ENCODE assay signal across 9 cellular contexts in genomic region chr17:50603340-50603739, GRCh38. TPM values are rescaled to one million over a fixed set of nuclear protein-coding genes. Genes with fewer than 3 reads are reported as not detected.
DNase-seq lines count a peak whose midpoint lies in the region; ATAC-seq, FAIRE-seq and TF ChIP-seq lines count a peak whose summit lies in the region.
"Had no signal": no experiment of that assay in that cellular context is flagged by ENCODE, and none has a peak within 500 bp of the region (broad histone marks: within the 10 kb centered on the region; RNA-seq: fewer than 3 reads in every experiment).

No MANE protein-coding gene starts in this region.

- peak; percentile 37 to 68 for DNase-seq in A549 (ENCODE audit: low read depth in 1 of 2, low spot score in 1 of 2)
- DNase-seq in DND-41, result no peak
- DNase-seq in NCI-H187 treated with DMSO at 0.1 percent for 48 hours (lab: John Stamatoyannopoulos, UW), result peak; percentile 65
- DNase-seq in K562 (ENCODE audit: extremely low read depth in 1 of 4, low spot score in 3 of 4), result peak; percentile 45 to 71 (median 64)
- DNase-seq in heart left ventricle, result no peak
- DNase-seq in activated CD4-positive, alpha-beta T cell treated with anti-CD3 and anti-CD28 coated beads, Interleukin-2, amount 10 ng/mL, durations not matched to agents 24 days and 14 days, result no peak
- DNase-seq: Peyer's patch had no signal

- H3K27me3 ChIP-seq in DND-41 (ENCODE audit: insufficient read depth, low read length, poor library complexity) (peaks cover 3% of the 10 kb centered on the region), K562 (ENCODE audit: control insufficient read depth in 2 of 2, insufficient read depth in 2 of 2, low read length in 2 of 2) (peaks cover 38 to 94% of the 10 kb centered on the region in 2 experiments), heart left ventricle (peaks cover 0 to 11% (median 0%) of the 10 kb centered on the region in 9 donors)
- H3K27me3 ChIP-seq: Peyer's patch had no signal

- CTCF ChIA-PET in A549 (lab: Yijun Ruan, JAX) (interaction anchor here (1.0 kb wide), 1 partner anchor 95 kb away, joined by 3 read pairs; no protein-coding TSS in a partner anchor), K562 (lab: Yijun Ruan, JAX; ENCODE audit: low intra/inter-chr PET ratio) (no interaction called here)

- H3K4me2 ChIP-seq in A549 (no peak overlapping the region), DND-41 (ENCODE audit: insufficient read depth, low read length) (no peak overlapping the region), K562 (ENCODE audit: insufficient read depth, low read length) (no peak overlapping the region)

- H3K4me1 Mint-ChIP-seq in activated CD4-positive, alpha-beta T cell treated with anti-CD3 and anti-CD28 coated beads, Interleukin-2, amount 10 ng/mL, durations not matched to agents 24 days and 14 days, result no peaks in the 10 kb centered on the region

- TF ChIP-seq CTCF in A549 (IDR thresholded peaks at IDR 0.05) (no peak), DND-41 (IDR thresholded peaks at IDR 0.05; ENCODE audit: borderline replicate concordance, extremely low read depth, low read length, poor library complexity, severe bottlenecking) (peak; percentile 38), K562 (IDR thresholded peaks at IDR 0.05 in 2 of 3, conservative IDR thresholded peaks at IDR 0.05 in 1 of 3; ENCODE audit: insufficient read depth in 2 of 3, low read depth in 1 of 3, low read length in 3 of 3) (peak; percentile 43 to 59 (median 48)), heart left ventricle (IDR thresholded peaks at IDR 0.05) (peak in 3 of 12 donors; percentile 7 to 13 (median 8))

- intact Hi-C loops in K562 (cut with micrococcal nuclease), result no loop called here
- intact Hi-C loops in heart left ventricle (cut with DNase I), result no loop called here
- intact Hi-C loops in activated CD4-positive, alpha-beta T cell treated with anti-CD3 and anti-CD28 coated beads, Interleukin-2, amount 10 ng/mL, durations not matched to agents 24 days and 14 days (cut with micrococcal nuclease), result no loop called here

- FAIRE-seq in A549 (lab: Jason Lieb, UNC) (no peak), K562 (lab: Jason Lieb, UNC) (peak; percentile 78)

- peaks cover 13% of the 10 kb centered on the region for H3K27me3 Mint-ChIP-seq in activated CD4-positive, alpha-beta T cell treated with anti-CD3 and anti-CD28 coated beads, Interleukin-2, amount 10 ng/mL, durations not matched to agents 24 days and 14 days

- H4K20me1 ChIP-seq in DND-41 (ENCODE audit: insufficient read depth, low read length) (no peaks in the 10 kb centered on the region), K562 (replicated peaks; ENCODE audit: control insufficient read depth, insufficient read depth, low read length) (0 out of 2 replicates have a peak, but pooled peaks cover 5% of the 10 kb centered on the region)

- ATAC-seq in A549 (peak; percentile 78 to 81), DND-41 (ENCODE audit: insufficient read depth, low read depth) (peak; percentile 63; the same call in 1 of the 3 replicates), K562 (peak; percentile 92), GM18505 (IDR thresholded peaks at IDR 0.05; ENCODE audit: unreplicated experiment) (no peak), heart left ventricle (no peak)
- no peak for ATAC-seq in activated CD4-positive, CD25-positive, alpha-beta regulatory T cell treated with anti-CD3 and anti-CD28 coated beads, Interleukin-2, amount 50 U/mL, for 24 hours

- H3K9me3 ChIP-seq in A549 (no peaks in the 10 kb centered on the region), DND-41 (ENCODE audit: insufficient read depth, low read length, severe bottlenecking) (no peaks in the 10 kb centered on the region), K562 (replicated peaks; ENCODE audit: control insufficient read depth, insufficient read depth, low read depth, low read length) (no peaks in the 10 kb centered on the region), heart left ventricle (no peaks in the 10 kb centered on the region)
- H3K9me3 ChIP-seq: Peyer's patch had no signal

- no peaks in the 10 kb centered on the region for H3K9me1 ChIP-seq in K562 (ENCODE audit: control insufficient read depth, insufficient read depth, low read length)

- POLR2A ChIA-PET in A549 (lab: Yijun Ruan, JAX), result no interaction called here
- POLR2A ChIA-PET in K562 (lab: Yijun Ruan, JAX), result no interaction called here

- H3K4me3 ChIP-seq in A549, result no peak overlapping the region
- no peak overlapping the region for H3K4me3 ChIP-seq in DND-41 (ENCODE audit: low read depth in 1 of 2, low read length in 2 of 2)
- H3K4me3 ChIP-seq in K562, result no peak overlapping the region
- H3K4me3 ChIP-seq in heart left ventricle, result no peak overlapping the region
- H3K4me3 ChIP-seq: Peyer's patch had no signal

- H3K36me3 Mint-ChIP-seq in activated CD4-positive, alpha-beta T cell treated with anti-CD3 and anti-CD28 coated beads, Interleukin-2, amount 10 ng/mL, durations not matched to agents 24 days and 14 days (ENCODE audit: low read depth), result no peaks in the 10 kb centered on the region

- H3K27ac ChIP-seq in A549 (no peak overlapping the region), DND-41 (ENCODE audit: low read length) (no peak overlapping the region), K562 (ENCODE audit: extremely low read depth, low read depth, low read length) (no peak overlapping the region), heart left ventricle (no peak overlapping the region)
- H3K27ac ChIP-seq: Peyer's patch had no signal

- no peak overlapping the region for H3K9ac ChIP-seq in DND-41 (ENCODE audit: low read depth, low read length)
- H3K9ac ChIP-seq in K562 (ENCODE audit: insufficient read depth in 1 of 2, low read depth in 2 of 2, low read length in 2 of 2), result no peak overlapping the region

- no peak overlapping the region for H3K27ac Mint-ChIP-seq in activated CD4-positive, alpha-beta T cell treated with anti-CD3 and anti-CD28 coated beads, Interleukin-2, amount 10 ng/mL, durations not matched to agents 24 days and 14 days

- H3K4me1 ChIP-seq in A549 (no peaks in the 10 kb centered on the region), DND-41 (ENCODE audit: insufficient read depth, low read length) (no peaks in the 10 kb centered on the region), K562 (replicated peaks in 1 of 2; ENCODE audit: control insufficient read depth in 2 of 2, insufficient read depth in 2 of 2, low read length in 2 of 2) (peaks cover 4 to 20% of the 10 kb centered on the region in 2 experiments; a peak in 3 of 5 replicates), heart left ventricle (peaks cover 3 to 22% (median 18%) of the 10 kb centered on the region in 12 donors)
- H3K4me1 ChIP-seq: Peyer's patch had no signal

- H2AFZ ChIP-seq in DND-41 (ENCODE audit: low read depth, low read length) (no peak overlapping the region), K562 (ENCODE audit: low read depth, low read length) (no peak overlapping the region)

- in situ Hi-C loops in K562 (cut with MboI), result no loop called here

- H3K36me3 ChIP-seq in DND-41 (ENCODE audit: insufficient read depth, low read length), result no peaks in the 10 kb centered on the region
- no peaks in the 10 kb centered on the region for H3K36me3 ChIP-seq in K562 (ENCODE audit: control insufficient read depth, insufficient read depth, low read length)
- H3K36me3 ChIP-seq in heart left ventricle, result no peaks in the 10 kb centered on the region
- H3K36me3 ChIP-seq: Peyer's patch had no signal

- TF ChIP-seq POLR2A in A549 (IDR thresholded peaks at IDR 0.05; ENCODE audit: low read length) (no peak), K562 (conservative IDR thresholded peaks at IDR 0.05) (no peak), GM18505 (IDR thresholded peaks at IDR 0.05; ENCODE audit: borderline replicate concordance, extremely low read depth, insufficient read depth, insufficient read length) (no peak), heart left ventricle (IDR thresholded peaks at IDR 0.05) (no peak)

- H3K4me3 Mint-ChIP-seq in activated CD4-positive, alpha-beta T cell treated with anti-CD3 and anti-CD28 coated beads, Interleukin-2, amount 10 ng/mL, durations not matched to agents 24 days and 14 days, result no peak overlapping the region

- no peaks in the 10 kb centered on the region for H3K79me2 ChIP-seq in DND-41 (ENCODE audit: insufficient read depth, low read length)
- no peaks in the 10 kb centered on the region for H3K79me2 ChIP-seq in K562 (ENCODE audit: control insufficient read depth, insufficient read depth, low read length)

- no peaks in the 10 kb centered on the region for H3K9me3 Mint-ChIP-seq in activated CD4-positive, alpha-beta T cell treated with anti-CD3 and anti-CD28 coated beads, Interleukin-2, amount 10 ng/mL, durations not matched to agents 24 days and 14 days

- no TSS peak for BruUV-seq in K562 (replicated peaks; lab: Mats Ljungman, UMichigan)

- TF ChIP-seq EP300 in A549 (IDR thresholded peaks at IDR 0.05) (no peak), K562 (IDR thresholded peaks at IDR 0.05; ENCODE audit: low read length) (no peak)

- 61% methylated on average over 9 of the region's 9 CpGs for WGBS in A549 (ENCODE audit: missing lambda C conversion rate)
- 2% methylated on average over 9 of the region's 9 CpGs for WGBS in K562 (ENCODE audit: insufficient coverage, low coverage, missing lambda C conversion rate)
- 56 to 73% (median 65%) methylated on average over 8 to 9 of the region's 9 CpGs for WGBS in heart left ventricle, 4 donors

- no peak for TF ChIP-seq RAD21 in A549 (conservative IDR thresholded peaks at IDR 0.05 in 1 of 2, IDR thresholded peaks at IDR 0.05 in 1 of 2)
- no peak for TF ChIP-seq RAD21 in K562 (CRISPR knock-in tag; conservative IDR thresholded peaks at IDR 0.05 in 1 of 2, IDR thresholded peaks at IDR 0.05 in 1 of 2)

RNA-seq across cellular contexts. Expression of gene ABCC3, which starts 31.3 kb away (rescaled TPM):
- polyA plus RNA-seq in A549 (2011; rRNA removed) (342 and 442 TPM in 2 replicates), A549 (2017; fragmentation: RNase III; extraction: RNeasy Plus Mini Kit Qiagen cat#74134 plus additional on column Dnase treatment) (225 to 288 TPM (median 248 TPM) in 3 replicates), K562 (2011; rRNA removed) (0.78 and 0.93 TPM in 2 replicates), K562 (2014; fragmentation: Illumina TruSeq; extraction: Trizol) (not detected in 2 replicates), K562 (2014; fragmentation: Nextera tagmentation; extraction: Ambion mirVana) (under 1 TPM in 1 of 2 experiments, not detected in 1; 0.03 TPM), K562 (2014; rRNA removed) (0.07 TPM in 1 of 2 replicates, not detected in the other), heart left ventricle (1 to 10 TPM in 1 of 2 donors, under 1 TPM in 1; 0.50 to 1.4 TPM)
- 157 and 189 TPM in 2 replicates for polyA plus RNA-seq in A549 (2012; cell fraction: cytosol; rRNA removed)
- 1,165 and 1,226 TPM in 2 replicates for polyA plus RNA-seq in A549 (2012; cell fraction: nucleus; rRNA removed)
- polyA minus RNA-seq in A549 (2011; rRNA and poly(A)+ RNA removed), result 586 and 639 TPM in 2 replicates
- total RNA-seq in K562 (2011; cell fraction: chromatin; rRNA removed; ENCODE audit: low replicate concordance), result 2.3 and 7.3 TPM in 2 replicates
- total RNA-seq in K562 (2011; cell fraction: nucleolus; rRNA removed), result 3.3 and 3.7 TPM in 2 replicates
- total RNA-seq in K562 (2011; cell fraction: nucleoplasm; rRNA removed), result 2.0 and 2.1 TPM in 2 replicates
- total RNA-seq in K562 (2014; rRNA removed) (not detected in 2 replicates), K562 (2014; rRNA removed; fragmentation: Illumina TruSeq; extraction: Trizol) (not detected in 2 replicates), K562 (2015; rRNA removed; fragmentation: Illumina TruSeq; extraction: Trizol) (not detected in 2 replicates), K562 (2021) (0.34 and 1.6 TPM in 2 replicates), heart left ventricle (10 to 100 TPM in 1 of 9 donors, 1 to 10 TPM in 4, under 1 TPM in 3, not detected in 1; 0.20 to 21.6 (median 1.3) TPM)
- 0.27 and 0.51 TPM in 2 replicates for polyA plus RNA-seq in K562 (2011; cell fraction: cytosol; rRNA removed)
- 2.6 and 6.0 TPM in 2 replicates for polyA plus RNA-seq in K562 (2011; cell fraction: nucleus; rRNA removed)
- 0.31 and 0.44 TPM in 2 replicates for polyA plus RNA-seq in K562 (2012)
- 0.35 and 0.45 TPM in 2 replicates for polyA minus RNA-seq in K562 (2011; rRNA and poly(A)+ RNA removed)
- 1.4 and 2.1 TPM in 2 replicates for polyA minus RNA-seq in K562 (2011; cell fraction: cytosol; rRNA and poly(A)+ RNA removed)
- 1.4 and 2.3 TPM in 2 replicates for polyA minus RNA-seq in K562 (2011; cell fraction: nucleus; rRNA and poly(A)+ RNA removed)
- total RNA-seq in activated CD4-positive, alpha-beta T cell treated with anti-CD3 and anti-CD28 coated beads, Interleukin-2, amount 10 ng/mL, durations not matched to agents 24 days and 14 days, result not detected in 2 replicates

RNA-seq across cellular contexts. Expression of gene CACNA1G, which starts 42.8 kb away (rescaled TPM):
- 4.0 and 4.9 TPM in 2 replicates for polyA plus RNA-seq in A549 (2011; rRNA removed)
- polyA plus RNA-seq in A549 (2012; cell fraction: cytosol; rRNA removed), result 11.2 and 17.6 TPM in 2 replicates
- 33.3 and 39.5 TPM in 2 replicates for polyA plus RNA-seq in A549 (2012; cell fraction: nucleus; rRNA removed)
- 7.5 to 9.0 TPM (median 8.9 TPM) in 3 replicates for polyA plus RNA-seq in A549 (2017; fragmentation: RNase III; extraction: RNeasy Plus Mini Kit Qiagen cat#74134 plus additional on column Dnase treatment)
- polyA minus RNA-seq in A549 (2011; rRNA and poly(A)+ RNA removed), result 2.9 and 6.9 TPM in 2 replicates
- total RNA-seq in K562 (2011; cell fraction: chromatin; rRNA removed; ENCODE audit: low replicate concordance), result 0.23 TPM in 2 replicates
- not detected in 2 replicates for total RNA-seq in K562 (2011; cell fraction: nucleolus; rRNA removed)
- not detected in 2 replicates for total RNA-seq in K562 (2011; cell fraction: nucleoplasm; rRNA removed)
- total RNA-seq in K562 (2014; rRNA removed), result not detected in 2 replicates
- not detected in 2 replicates for total RNA-seq in K562 (2014; rRNA removed; fragmentation: Illumina TruSeq; extraction: Trizol)
- not detected in 2 replicates for total RNA-seq in K562 (2015; rRNA removed; fragmentation: Illumina TruSeq; extraction: Trizol)
- not detected in 2 replicates for total RNA-seq in K562 (2021)
- 0.01 TPM in 1 of 2 replicates, not detected in the other for polyA plus RNA-seq in K562 (2011; rRNA removed)
- polyA plus RNA-seq in K562 (2011; cell fraction: cytosol; rRNA removed), result 0.07 TPM in 1 of 2 replicates, not detected in the other
- polyA plus RNA-seq in K562 (2011; cell fraction: nucleus; rRNA removed), result 0.07 TPM in 2 replicates
- polyA plus RNA-seq in K562 (2012), result 0.06 TPM in 1 of 2 replicates, not detected in the other
- polyA plus RNA-seq in K562 (2014; fragmentation: Illumina TruSeq; extraction: Trizol), result not detected in 2 replicates
- not detected for polyA plus RNA-seq in K562 (2014; fragmentation: Nextera tagmentation; extraction: Ambion mirVana)
- not detected in 2 replicates for polyA plus RNA-seq in K562 (2014; rRNA removed)
- not detected in 2 replicates for polyA minus RNA-seq in K562 (2011; rRNA and poly(A)+ RNA removed)
- not detected in 2 replicates for polyA minus RNA-seq in K562 (2011; cell fraction: cytosol; rRNA and poly(A)+ RNA removed)
- not detected in 2 replicates for polyA minus RNA-seq in K562 (2011; cell fraction: nucleus; rRNA and poly(A)+ RNA removed)
- total RNA-seq in heart left ventricle, result under 1 TPM in 8 of 9 donors, not detected in 1; 0.02 to 0.48 (median 0.14) TPM
- polyA plus RNA-seq in heart left ventricle, result under 1 TPM; 0.04 to 0.11 TPM
- 0.07 TPM in 1 of 2 replicates, not detected in the other for total RNA-seq in activated CD4-positive, alpha-beta T cell treated with anti-CD3 and anti-CD28 coated beads, Interleukin-2, amount 10 ng/mL, durations not matched to agents 24 days and 14 days
- total RNA-seq: Peyer's patch had no signal

RNA-seq across cellular contexts. Expression of gene SPATA20, which starts 56.4 kb away (rescaled TPM):
- polyA plus RNA-seq in A549 (2011; rRNA removed) (34.4 and 48.5 TPM in 2 replicates), A549 (2017; fragmentation: RNase III; extraction: RNeasy Plus Mini Kit Qiagen cat#74134 plus additional on column Dnase treatment) (96.1 to 123 TPM (median 110 TPM) in 3 replicates), K562 (2011; rRNA removed) (1.5 and 5.8 TPM in 2 replicates), K562 (2014; fragmentation: Illumina TruSeq; extraction: Trizol) (1.3 and 2.1 TPM in 2 replicates), K562 (2014; fragmentation: Nextera tagmentation; extraction: Ambion mirVana) (under 1 TPM; 0.08 to 0.13 TPM), K562 (2014; rRNA removed) (3.7 and 4.0 TPM in 2 replicates), heart left ventricle (10 to 100 TPM; 13.8 to 52.3 TPM)
- polyA plus RNA-seq in A549 (2012; cell fraction: cytosol; rRNA removed), result 69.5 and 89.6 TPM in 2 replicates
- polyA plus RNA-seq in A549 (2012; cell fraction: nucleus; rRNA removed), result 497 and 626 TPM in 2 replicates
- polyA minus RNA-seq in A549 (2011; rRNA and poly(A)+ RNA removed), result 54.1 and 55.2 TPM in 2 replicates
- 6.5 and 16.4 TPM in 2 replicates for total RNA-seq in K562 (2011; cell fraction: chromatin; rRNA removed; ENCODE audit: low replicate concordance)
- 10.9 and 11.0 TPM in 2 replicates for total RNA-seq in K562 (2011; cell fraction: nucleolus; rRNA removed)
- total RNA-seq in K562 (2011; cell fraction: nucleoplasm; rRNA removed), result 5.4 and 7.9 TPM in 2 replicates
- total RNA-seq in K562 (2014; rRNA removed) (1.0 and 2.6 TPM in 2 replicates), K562 (2014; rRNA removed; fragmentation: Illumina TruSeq; extraction: Trizol) (0.67 and 0.80 TPM in 2 replicates), K562 (2015; rRNA removed; fragmentation: Illumina TruSeq; extraction: Trizol) (1.8 and 2.1 TPM in 2 replicates), K562 (2021) (2.5 and 3.2 TPM in 2 replicates), heart left ventricle (10 to 100 TPM; 21.6 to 83.0 (median 67.1) TPM)
- polyA plus RNA-seq in K562 (2011; cell fraction: cytosol; rRNA removed), result 1.6 and 2.9 TPM in 2 replicates
- 33.3 and 59.9 TPM in 2 replicates for polyA plus RNA-seq in K562 (2011; cell fraction: nucleus; rRNA removed)
- 2.7 and 9.9 TPM in 2 replicates for polyA plus RNA-seq in K562 (2012)
- 1.6 and 1.8 TPM in 2 replicates for polyA minus RNA-seq in K562 (2011; rRNA and poly(A)+ RNA removed)
- 0.48 and 5.2 TPM in 2 replicates for polyA minus RNA-seq in K562 (2011; cell fraction: cytosol; rRNA and poly(A)+ RNA removed)
- 7.9 and 20.1 TPM in 2 replicates for polyA minus RNA-seq in K562 (2011; cell fraction: nucleus; rRNA and poly(A)+ RNA removed)
- 21.6 and 22.4 TPM in 2 replicates for total RNA-seq in activated CD4-positive, alpha-beta T cell treated with anti-CD3 and anti-CD28 coated beads, Interleukin-2, amount 10 ng/mL, durations not matched to agents 24 days and 14 days

Comparison
In these comparisons a context has a peak if more than half of its experiments do, and no peak if none do; other contexts are left out.
1. ATAC-seq: peak in A549 (2 of 2), DND-41 (single experiment) and K562 (single experiment); none in GM18505 (single experiment), heart left ventricle (0 of 4) and activated CD4-positive, CD25-positive, alpha-beta regulatory T cell treated with anti-CD3 and anti-CD28 coated beads, Interleukin-2, amount 50 U/mL, for 24 hours (0 of 2).
2. DNase-seq: peak in A549 (2 of 2), NCI-H187 treated with DMSO at 0.1 percent for 48 hours (single experiment) and K562 (4 of 4); none in DND-41 (single experiment), heart left ventricle (0 of 5) and activated CD4-positive, alpha-beta T cell treated with anti-CD3 and anti-CD28 coated beads, Interleukin-2, amount 10 ng/mL, durations not matched to agents 24 days and 14 days (single experiment).
3. Of the 35 proteins assayed by ChIP-seq in both K562 and A549: peak only in K562: CTCF; only in A549: none; in both: none; in neither: 34.